1 cellular context compared by ENCODE assay signal in genomic region chr20:49216991-49217578, GRCh38.
TF ChIP-seq lines count a peak whose summit lies in the region.

No MANE protein-coding gene starts in this region.

TF ChIP-seq in GM12878, 131 proteins besides CTCF, POLR2A, EP300 and RAD21 (continued from another document):
- TF ChIP-seq, protein P1, sequence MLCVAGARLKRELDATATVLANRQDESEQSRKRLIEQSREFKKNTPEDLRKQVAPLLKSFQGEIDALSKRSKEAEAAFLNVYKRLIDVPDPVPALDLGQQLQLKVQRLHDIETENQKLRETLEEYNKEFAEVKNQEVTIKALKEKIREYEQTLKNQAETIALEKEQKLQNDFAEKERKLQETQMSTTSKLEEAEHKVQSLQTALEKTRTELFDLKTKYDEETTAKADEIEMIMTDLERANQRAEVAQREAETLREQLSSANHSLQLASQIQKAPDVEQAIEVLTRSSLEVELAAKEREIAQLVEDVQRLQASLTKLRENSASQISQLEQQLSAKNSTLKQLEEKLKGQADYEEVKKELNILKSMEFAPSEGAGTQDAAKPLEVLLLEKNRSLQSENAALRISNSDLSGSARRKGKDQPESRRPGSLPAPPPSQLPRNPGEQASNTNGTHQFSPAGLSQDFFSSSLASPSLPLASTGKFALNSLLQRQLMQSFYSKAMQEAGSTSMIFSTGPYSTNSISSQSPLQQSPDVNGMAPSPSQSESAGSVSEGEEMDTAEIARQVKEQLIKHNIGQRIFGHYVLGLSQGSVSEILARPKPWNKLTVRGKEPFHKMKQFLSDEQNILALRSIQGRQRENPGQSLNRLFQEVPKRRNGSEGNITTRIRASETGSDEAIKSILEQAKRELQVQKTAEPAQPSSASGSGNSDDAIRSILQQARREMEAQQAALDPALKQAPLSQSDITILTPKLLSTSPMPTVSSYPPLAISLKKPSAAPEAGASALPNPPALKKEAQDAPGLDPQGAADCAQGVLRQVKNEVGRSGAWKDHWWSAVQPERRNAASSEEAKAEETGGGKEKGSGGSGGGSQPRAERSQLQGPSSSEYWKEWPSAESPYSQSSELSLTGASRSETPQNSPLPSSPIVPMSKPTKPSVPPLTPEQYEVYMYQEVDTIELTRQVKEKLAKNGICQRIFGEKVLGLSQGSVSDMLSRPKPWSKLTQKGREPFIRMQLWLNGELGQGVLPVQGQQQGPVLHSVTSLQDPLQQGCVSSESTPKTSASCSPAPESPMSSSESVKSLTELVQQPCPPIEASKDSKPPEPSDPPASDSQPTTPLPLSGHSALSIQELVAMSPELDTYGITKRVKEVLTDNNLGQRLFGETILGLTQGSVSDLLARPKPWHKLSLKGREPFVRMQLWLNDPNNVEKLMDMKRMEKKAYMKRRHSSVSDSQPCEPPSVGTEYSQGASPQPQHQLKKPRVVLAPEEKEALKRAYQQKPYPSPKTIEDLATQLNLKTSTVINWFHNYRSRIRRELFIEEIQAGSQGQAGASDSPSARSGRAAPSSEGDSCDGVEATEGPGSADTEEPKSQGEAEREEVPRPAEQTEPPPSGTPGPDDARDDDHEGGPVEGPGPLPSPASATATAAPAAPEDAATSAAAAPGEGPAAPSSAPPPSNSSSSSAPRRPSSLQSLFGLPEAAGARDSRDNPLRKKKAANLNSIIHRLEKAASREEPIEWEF (IDR thresholded peaks at IDR 0.05; ENCODE audit: insufficient replicate concordance, low read depth, low read length) = no peak
- TF ChIP-seq SMARCA5 (IDR thresholded peaks at IDR 0.05) = 0 out of 2 replicates have a peak, but pooled peaks have one; percentile 25
- TF ChIP-seq JUND (IDR thresholded peaks at IDR 0.05; ENCODE audit: low read depth, low read length) = no peak
- TF ChIP-seq LARP7 (IDR thresholded peaks at IDR 0.05) = no peak
- TF ChIP-seq ZNF24 (IDR thresholded peaks at IDR 0.05) = no peak
- TF ChIP-seq ZNF217 (IDR thresholded peaks at IDR 0.05) = no peak
- TF ChIP-seq FOXK2 (IDR thresholded peaks at IDR 0.05) = no peak
- TF ChIP-seq SPI1 (IDR thresholded peaks at IDR 0.05; ENCODE audit: borderline replicate concordance, insufficient read depth, low read depth, low read length) = peak; percentile 67; the same call in 1 of the 2 replicates
- TF ChIP-seq STAT3 (IDR thresholded peaks at IDR 0.05; ENCODE audit: low read depth, low read length) = no peak
- TF ChIP-seq HDAC6 (IDR thresholded peaks at IDR 0.05; ENCODE audit: unreplicated experiment) = no peak
- no peak for TF ChIP-seq HDAC2 (IDR thresholded peaks at IDR 0.05)
- no peak for TF ChIP-seq ETV6 (conservative IDR thresholded peaks at IDR 0.05 in 1 of 2, IDR thresholded peaks at IDR 0.05 in 1 of 2; ENCODE audit: borderline replicate concordance in 1 of 2, low read depth in 1 of 2)
- no peak for TF ChIP-seq CEBPB (IDR thresholded peaks at IDR 0.05; ENCODE audit: borderline replicate concordance in 1 of 2, low read depth in 2 of 2, low read length in 2 of 2)
- TF ChIP-seq, protein P2, sequence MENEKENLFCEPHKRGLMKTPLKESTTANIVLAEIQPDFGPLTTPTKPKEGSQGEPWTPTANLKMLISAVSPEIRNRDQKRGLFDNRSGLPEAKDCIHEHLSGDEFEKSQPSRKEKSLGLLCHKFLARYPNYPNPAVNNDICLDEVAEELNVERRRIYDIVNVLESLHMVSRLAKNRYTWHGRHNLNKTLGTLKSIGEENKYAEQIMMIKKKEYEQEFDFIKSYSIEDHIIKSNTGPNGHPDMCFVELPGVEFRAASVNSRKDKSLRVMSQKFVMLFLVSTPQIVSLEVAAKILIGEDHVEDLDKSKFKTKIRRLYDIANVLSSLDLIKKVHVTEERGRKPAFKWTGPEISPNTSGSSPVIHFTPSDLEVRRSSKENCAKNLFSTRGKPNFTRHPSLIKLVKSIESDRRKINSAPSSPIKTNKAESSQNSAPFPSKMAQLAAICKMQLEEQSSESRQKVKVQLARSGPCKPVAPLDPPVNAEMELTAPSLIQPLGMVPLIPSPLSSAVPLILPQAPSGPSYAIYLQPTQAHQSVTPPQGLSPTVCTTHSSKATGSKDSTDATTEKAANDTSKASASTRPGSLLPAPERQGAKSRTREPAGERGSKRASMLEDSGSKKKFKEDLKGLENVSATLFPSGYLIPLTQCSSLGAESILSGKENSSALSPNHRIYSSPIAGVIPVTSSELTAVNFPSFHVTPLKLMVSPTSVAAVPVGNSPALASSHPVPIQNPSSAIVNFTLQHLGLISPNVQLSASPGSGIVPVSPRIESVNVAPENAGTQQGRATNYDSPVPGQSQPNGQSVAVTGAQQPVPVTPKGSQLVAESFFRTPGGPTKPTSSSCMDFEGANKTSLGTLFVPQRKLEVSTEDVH (IDR thresholded peaks at IDR 0.05; ENCODE audit: low read depth, partially characterized antibody) = no peak
- TF ChIP-seq PAX5 (IDR thresholded peaks at IDR 0.05; ENCODE audit: borderline replicate concordance, low read depth, low read length) = no peak
- no peak for TF ChIP-seq TCF12 (IDR thresholded peaks at IDR 0.05; ENCODE audit: low read depth, low read length)
- TF ChIP-seq NRF1 (conservative IDR thresholded peaks at IDR 0.05; ENCODE audit: low read depth, low read length) = no peak
- TF ChIP-seq, protein P3, sequence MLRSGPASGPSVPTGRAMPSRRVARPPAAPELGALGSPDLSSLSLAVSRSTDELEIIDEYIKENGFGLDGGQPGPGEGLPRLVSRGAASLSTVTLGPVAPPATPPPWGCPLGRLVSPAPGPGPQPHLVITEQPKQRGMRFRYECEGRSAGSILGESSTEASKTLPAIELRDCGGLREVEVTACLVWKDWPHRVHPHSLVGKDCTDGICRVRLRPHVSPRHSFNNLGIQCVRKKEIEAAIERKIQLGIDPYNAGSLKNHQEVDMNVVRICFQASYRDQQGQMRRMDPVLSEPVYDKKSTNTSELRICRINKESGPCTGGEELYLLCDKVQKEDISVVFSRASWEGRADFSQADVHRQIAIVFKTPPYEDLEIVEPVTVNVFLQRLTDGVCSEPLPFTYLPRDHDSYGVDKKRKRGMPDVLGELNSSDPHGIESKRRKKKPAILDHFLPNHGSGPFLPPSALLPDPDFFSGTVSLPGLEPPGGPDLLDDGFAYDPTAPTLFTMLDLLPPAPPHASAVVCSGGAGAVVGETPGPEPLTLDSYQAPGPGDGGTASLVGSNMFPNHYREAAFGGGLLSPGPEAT (IDR thresholded peaks at IDR 0.05; ENCODE audit: low read depth) = no peak
- TF ChIP-seq NFIC (IDR thresholded peaks at IDR 0.05; ENCODE audit: low read depth, low read length) = no peak
- TF ChIP-seq RB1 (IDR thresholded peaks at IDR 0.05; ENCODE audit: borderline replicate concordance) = 0 out of 2 replicates have a peak, but pooled peaks have one; percentile 72
- peak; percentile 90 for TF ChIP-seq SMC3 (IDR thresholded peaks at IDR 0.05; ENCODE audit: borderline replicate concordance, low read length)
- no peak for TF ChIP-seq ZBED1 (IDR thresholded peaks at IDR 0.05; ENCODE audit: borderline replicate concordance)
- no peak for TF ChIP-seq SRF (IDR thresholded peaks at IDR 0.05; ENCODE audit: low read depth in 2 of 2, low read length in 2 of 2)
- TF ChIP-seq, protein P4, sequence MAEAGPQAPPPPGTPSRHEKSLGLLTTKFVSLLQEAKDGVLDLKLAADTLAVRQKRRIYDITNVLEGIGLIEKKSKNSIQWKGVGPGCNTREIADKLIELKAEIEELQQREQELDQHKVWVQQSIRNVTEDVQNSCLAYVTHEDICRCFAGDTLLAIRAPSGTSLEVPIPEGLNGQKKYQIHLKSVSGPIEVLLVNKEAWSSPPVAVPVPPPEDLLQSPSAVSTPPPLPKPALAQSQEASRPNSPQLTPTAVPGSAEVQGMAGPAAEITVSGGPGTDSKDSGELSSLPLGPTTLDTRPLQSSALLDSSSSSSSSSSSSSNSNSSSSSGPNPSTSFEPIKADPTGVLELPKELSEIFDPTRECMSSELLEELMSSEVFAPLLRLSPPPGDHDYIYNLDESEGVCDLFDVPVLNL (IDR thresholded peaks at IDR 0.05; ENCODE audit: low read depth, low read length) = 0 out of 2 replicates have a peak, but pooled peaks have one; percentile 10
- peak; percentile 14; the same call in 1 of the 2 replicates for TF ChIP-seq PKNOX1 (IDR thresholded peaks at IDR 0.05)
- TF ChIP-seq SMAD5 (IDR thresholded peaks at IDR 0.05; ENCODE audit: low read depth) = no peak
- no peak for TF ChIP-seq NFYA (IDR thresholded peaks at IDR 0.05; ENCODE audit: borderline replicate concordance, low read depth, low read length)
- no peak for TF ChIP-seq ZSCAN29 (IDR thresholded peaks at IDR 0.05)
- no peak for TF ChIP-seq MEF2A (IDR thresholded peaks at IDR 0.05; ENCODE audit: insufficient read depth, low read depth, low read length)
- no peak for TF ChIP-seq MYB (IDR thresholded peaks at IDR 0.05; ENCODE audit: borderline replicate concordance, low read depth, low read length)
- peak; percentile 41; the same call in 1 of the 2 replicates for TF ChIP-seq IKZF1 (conservative IDR thresholded peaks at IDR 0.05)
- peak; percentile 68 for TF ChIP-seq IRF4 (IDR thresholded peaks at IDR 0.05; ENCODE audit: low read depth, low read length)
- no peak for TF ChIP-seq BRCA1 (IDR thresholded peaks at IDR 0.05; ENCODE audit: low read depth, low read length)
- peak in 1 of 2 experiments; percentile 29; a peak in 2 of 4 replicates for TF ChIP-seq IKZF2 (IDR thresholded peaks at IDR 0.05)
- TF ChIP-seq, protein P5, sequence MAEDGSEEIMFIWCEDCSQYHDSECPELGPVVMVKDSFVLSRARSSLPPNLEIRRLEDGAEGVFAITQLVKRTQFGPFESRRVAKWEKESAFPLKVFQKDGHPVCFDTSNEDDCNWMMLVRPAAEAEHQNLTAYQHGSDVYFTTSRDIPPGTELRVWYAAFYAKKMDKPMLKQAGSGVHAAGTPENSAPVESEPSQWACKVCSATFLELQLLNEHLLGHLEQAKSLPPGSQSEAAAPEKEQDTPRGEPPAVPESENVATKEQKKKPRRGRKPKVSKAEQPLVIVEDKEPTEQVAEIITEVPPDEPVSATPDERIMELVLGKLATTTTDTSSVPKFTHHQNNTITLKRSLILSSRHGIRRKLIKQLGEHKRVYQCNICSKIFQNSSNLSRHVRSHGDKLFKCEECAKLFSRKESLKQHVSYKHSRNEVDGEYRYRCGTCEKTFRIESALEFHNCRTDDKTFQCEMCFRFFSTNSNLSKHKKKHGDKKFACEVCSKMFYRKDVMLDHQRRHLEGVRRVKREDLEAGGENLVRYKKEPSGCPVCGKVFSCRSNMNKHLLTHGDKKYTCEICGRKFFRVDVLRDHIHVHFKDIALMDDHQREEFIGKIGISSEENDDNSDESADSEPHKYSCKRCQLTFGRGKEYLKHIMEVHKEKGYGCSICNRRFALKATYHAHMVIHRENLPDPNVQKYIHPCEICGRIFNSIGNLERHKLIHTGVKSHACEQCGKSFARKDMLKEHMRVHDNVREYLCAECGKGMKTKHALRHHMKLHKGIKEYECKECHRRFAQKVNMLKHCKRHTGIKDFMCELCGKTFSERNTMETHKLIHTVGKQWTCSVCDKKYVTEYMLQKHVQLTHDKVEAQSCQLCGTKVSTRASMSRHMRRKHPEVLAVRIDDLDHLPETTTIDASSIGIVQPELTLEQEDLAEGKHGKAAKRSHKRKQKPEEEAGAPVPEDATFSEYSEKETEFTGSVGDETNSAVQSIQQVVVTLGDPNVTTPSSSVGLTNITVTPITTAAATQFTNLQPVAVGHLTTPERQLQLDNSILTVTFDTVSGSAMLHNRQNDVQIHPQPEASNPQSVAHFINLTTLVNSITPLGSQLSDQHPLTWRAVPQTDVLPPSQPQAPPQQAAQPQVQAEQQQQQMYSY (CRISPR knock-in tag; IDR thresholded peaks at IDR 0.05) = no peak
TF ChIP-seq in GM12878: peak in this region for 11.
